8 cellular contexts compared by ENCODE assay signal in genomic region chr1:114780344-114781226, GRCh38.
DNase-seq lines count a peak whose midpoint lies in the region; ATAC-seq lines count a peak whose summit lies in the region.

TSS of gene SIKE1 (minus strand) at chr1:114780685. CDS start at chr1:114780607, 78 bp downstream.

- ATAC-seq in GM19023 (IDR thresholded peaks at IDR 0.05; ENCODE audit: unreplicated experiment): peak; percentile 99
- peak; percentile 99 for ATAC-seq in HG03280 (IDR thresholded peaks at IDR 0.05; ENCODE audit: unreplicated experiment)

- DNase-seq in AG08396 (ENCODE audit: low spot score): peak; percentile 89
- DNase-seq in NCI-H345 (lab: John Stamatoyannopoulos, UW): peak; percentile 92
- peak; percentile 74 to 91 (median 84) for DNase-seq in activated CD4-positive, CD25-positive, alpha-beta regulatory T cell (lab: John Stamatoyannopoulos, UW)
- DNase-seq in central memory CD4-positive, alpha-beta T cell: peak; percentile 97
- peak; percentile 97 for DNase-seq in iris pigment epithelial cell (ENCODE audit: low read depth)
- peak; percentile 88 to 89 for DNase-seq in stimulated activated CD4-positive, alpha-beta T cell treated with anti-CD3 and anti-CD28 coated beads, Interleukin-12 subunit alpha, Interleukin-12 subunit beta, amount 100 ng/mL, for 24 hours (ENCODE audit: low read depth in 2 of 2)

Comparison
In these comparisons a context has a peak if more than half of its experiments do, and no peak if none do; other contexts are left out.
1. Peak in every context shown above with its lines: DNase-seq and ATAC-seq.